In genomic region chr1:162305969-162306368, GRCh38 we compare ENCODE assay signal across 16 cellular contexts.
DNase-seq lines count a peak whose midpoint lies in the region; ATAC-seq and TF ChIP-seq lines count a peak whose summit lies in the region.
"Had no signal": no experiment of that assay in that cellular context is flagged by ENCODE, and none has a peak within 500 bp of the region (broad histone marks: within the 10 kb centered on the region; RNA-seq: fewer than 3 reads in every experiment).

No MANE protein-coding gene starts in this region.

- H3K36me3 ChIP-seq in kidney epithelial cell (ENCODE audit: control insufficient read depth, insufficient read depth, low read length), result no peaks in the 10 kb centered on the region

- TF ChIP-seq CTCF in kidney epithelial cell (IDR thresholded peaks at IDR 0.05; ENCODE audit: insufficient read depth, low read length, poor library complexity, severe bottlenecking), result no peak

- no peaks in the 10 kb centered on the region for H3K27me3 ChIP-seq in kidney epithelial cell (ENCODE audit: control insufficient read depth, insufficient read depth, low read length)

- peak; percentile 40 for DNase-seq in Caki2 (ENCODE audit: low read depth)
- peak; percentile 61 for DNase-seq in astrocyte of the hippocampus (ENCODE audit: low read depth, low spot score)
- DNase-seq in kidney epithelial cell (ENCODE audit: low read depth), result peak; percentile 70
- DNase-seq in KG1 (lab: John Stamatoyannopoulos, UW), result no peak
- no peak for DNase-seq in COLO668 (lab: John Stamatoyannopoulos, UW; ENCODE audit: unreplicated experiment)
- DNase-seq in HuH-7 (ENCODE audit: low spot score), result no peak
- no peak for DNase-seq in NCI-H774 (lab: John Stamatoyannopoulos, UW)
- DNase-seq: activated CD8-positive, alpha-beta memory T cell treated with anti-CD3 and anti-CD28 coated beads, Interleukin-2, amount 50 U/mL, for 4 hours; COR-L47; cortex of kidney; NCI-H1105; PC-9; stimulated activated CD4-positive, alpha-beta T cell treated with anti-CD3 and anti-CD28 coated beads, Interleukin-1b, Interleukin-23, amount 100 ng/mL, for 48 hours; trophoblast cell had no signal

- no peak overlapping the region for H3K4me3 ChIP-seq in kidney epithelial cell (ENCODE audit: low read depth, low read length)
- H3K4me3 ChIP-seq: GM23338, PC-9 had no signal

- in situ Hi-C loops in Caki2 (cut with HindIII; ENCODE audit: low pct_unique_long_range_greater_than_20kb, low sequenced_read_pairs), result no loop called here

- ATAC-seq in HG02938 (IDR thresholded peaks at IDR 0.05; ENCODE audit: unreplicated experiment), result peak; percentile 47
- ATAC-seq: GM23338 had no signal

Comparison
In these comparisons a context has a peak if more than half of its experiments do, and no peak if none do; other contexts are left out.
1. DNase-seq: peak in Caki2 (single experiment), astrocyte of the hippocampus (single experiment) and kidney epithelial cell (single experiment); none in KG1 (single experiment), COLO668 (single experiment), HuH-7 (single experiment) and NCI-H774 (single experiment).